Comparison of ENCODE assay signal across 12 cellular contexts in genomic region chr11:70220920-70221319, GRCh38.
"Had no signal": no experiment of that assay in that cellular context is flagged by ENCODE, and none has a peak within 500 bp of the region (broad histone marks: within the 10 kb centered on the region; RNA-seq: fewer than 3 reads in every experiment).

No MANE protein-coding gene starts in this region.

- H3K4me3 ChIP-seq: cardiac muscle cell, esophagus squamous epithelium, gastroesophageal sphincter, thyroid gland had no signal

- DNase-seq: activated CD8-positive, alpha-beta memory T cell treated with anti-CD3 and anti-CD28 coated beads, Interleukin-2, amount 50 U/mL, for 48 hours; activated CD8-positive, alpha-beta T cell treated with anti-CD3 and anti-CD28 coated beads, Interleukin-2, amount 10 ng/mL, durations not matched to agents 7 days and 5 days; activated naive CD8-positive, alpha-beta T cell treated with anti-CD3 and anti-CD28 coated beads, Interleukin-2, amount 10 ng/mL, durations not matched to agents 7 days and 5 days; esophagus squamous epithelium; islet precursor cell; natural killer cell; occipital lobe; stimulated activated CD4-positive, alpha-beta T cell treated with anti-CD3 and anti-CD28 coated beads, Interleukin-15, amount 100 ng/mL, for 24 hours; T-helper 9 cell; thyroid gland had no signal

- H3K27ac ChIP-seq: cardiac muscle cell, esophagus squamous epithelium, gastroesophageal sphincter, thyroid gland had no signal

- H3K36me3 ChIP-seq: cardiac muscle cell, esophagus squamous epithelium, gastroesophageal sphincter, thyroid gland had no signal

- H3K4me1 ChIP-seq: esophagus squamous epithelium, gastroesophageal sphincter, thyroid gland had no signal

- H3K27me3 ChIP-seq: cardiac muscle cell, gastroesophageal sphincter, thyroid gland had no signal

- H3K9me3 ChIP-seq: esophagus squamous epithelium, gastroesophageal sphincter, thyroid gland had no signal

- ATAC-seq: activated CD8-positive, alpha-beta T cell treated with anti-CD3 and anti-CD28 coated beads, Interleukin-2, amount 10 ng/mL, durations not matched to agents 7 days and 5 days; gastroesophageal sphincter; natural killer cell had no signal
